32 cellular contexts compared by ENCODE assay signal in the genomic region with DNA sequence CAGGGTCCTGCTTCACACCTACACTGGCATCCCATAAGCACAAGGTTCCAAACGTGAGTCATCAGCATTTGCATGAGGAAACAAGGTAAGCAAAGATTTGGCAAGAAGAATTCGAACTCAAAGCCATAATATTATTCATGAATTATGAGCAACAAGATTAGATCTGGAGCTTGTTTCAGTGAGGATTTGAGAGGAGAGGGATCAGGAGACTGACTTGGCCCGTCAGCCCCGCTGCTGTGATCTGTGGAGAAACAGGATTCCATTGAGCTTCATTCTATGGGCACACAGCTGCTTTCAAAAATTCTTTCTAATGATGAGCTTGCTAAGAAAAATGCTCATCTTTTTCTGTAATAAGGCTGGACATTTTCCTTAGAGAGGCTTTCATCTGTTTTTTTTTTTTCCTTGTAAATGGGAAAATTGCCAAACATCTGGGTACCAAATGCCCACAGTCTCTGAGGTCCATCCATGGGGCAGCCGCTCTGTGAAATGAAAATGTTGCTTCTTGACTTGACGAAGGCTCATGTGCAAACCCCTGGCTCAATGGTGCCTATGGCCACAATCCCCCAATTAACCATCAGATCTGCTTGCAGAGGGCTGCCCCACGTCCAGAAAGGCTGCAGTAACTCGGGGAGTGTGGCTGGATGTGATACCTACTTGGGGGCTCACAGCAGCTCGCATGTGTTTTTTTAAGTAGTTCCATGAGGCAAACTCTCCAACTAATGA.
"Had no signal": no experiment of that assay in that cellular context is flagged by ENCODE, and none has a peak within 500 bp of the region (broad histone marks: within the 10 kb centered on the region; RNA-seq: fewer than 3 reads in every experiment).

No MANE protein-coding gene starts in this region.

- H3K27ac Mint-ChIP-seq: activated CD4-positive, alpha-beta memory T cell treated with anti-CD3 and anti-CD28 coated beads, Interleukin-2, amount 10 ng/mL, durations not matched to agents 7 days and 5 days; activated CD4-positive, alpha-beta T cell treated with anti-CD3 and anti-CD28 coated beads for 36 hours; activated CD4-positive, alpha-beta T cell treated with anti-CD3 and anti-CD28 coated beads, Interleukin-2, amount 10 ng/mL, durations not matched to agents 7 days and 5 days; activated naive CD8-positive, alpha-beta T cell treated with anti-CD3 and anti-CD28 coated beads for 36 hours; activated naive CD8-positive, alpha-beta T cell treated with anti-CD3 and anti-CD28 coated beads, Interleukin-2, amount 50 U/mL, for 24 hours; activated T-cell treated with anti-CD3 and anti-CD28 coated beads, Interleukin-2, amount 50 U/mL, for 24 hours; endodermal cell had no signal

- H3K4me1 ChIP-seq: adrenal gland, body of pancreas, colonic mucosa, esophagus muscularis mucosa, gastroesophageal sphincter, heart right ventricle had no signal

- H3K4me3 Mint-ChIP-seq: activated CD4-positive, alpha-beta memory T cell treated with anti-CD3 and anti-CD28 coated beads, Interleukin-2, amount 10 ng/mL, durations not matched to agents 7 days and 5 days; activated CD4-positive, alpha-beta T cell treated with anti-CD3 and anti-CD28 coated beads for 36 hours; activated CD4-positive, alpha-beta T cell treated with anti-CD3 and anti-CD28 coated beads, Interleukin-2, amount 10 ng/mL, durations not matched to agents 7 days and 5 days; activated naive CD8-positive, alpha-beta T cell treated with anti-CD3 and anti-CD28 coated beads for 36 hours; activated naive CD8-positive, alpha-beta T cell treated with anti-CD3 and anti-CD28 coated beads, Interleukin-2, amount 50 U/mL, for 24 hours; activated T-cell treated with anti-CD3 and anti-CD28 coated beads, Interleukin-2, amount 50 U/mL, for 24 hours; activated T-cell treated with anti-CD3 and anti-CD28 coated beads, Interleukin-2, amount 50 U/mL, for 72 hours; endodermal cell had no signal

- H3K4me1 Mint-ChIP-seq: activated CD4-positive, alpha-beta memory T cell treated with anti-CD3 and anti-CD28 coated beads, Interleukin-2, amount 10 ng/mL, durations not matched to agents 7 days and 5 days; activated CD4-positive, alpha-beta T cell treated with anti-CD3 and anti-CD28 coated beads for 36 hours; activated CD4-positive, alpha-beta T cell treated with anti-CD3 and anti-CD28 coated beads, Interleukin-2, amount 10 ng/mL, durations not matched to agents 7 days and 5 days; activated naive CD8-positive, alpha-beta T cell treated with anti-CD3 and anti-CD28 coated beads for 36 hours; activated naive CD8-positive, alpha-beta T cell treated with anti-CD3 and anti-CD28 coated beads, Interleukin-2, amount 50 U/mL, for 24 hours; endodermal cell had no signal

- H3K4me2 ChIP-seq: hepatocyte had no signal

- H3K9me3 Mint-ChIP-seq: activated CD4-positive, alpha-beta memory T cell treated with anti-CD3 and anti-CD28 coated beads, Interleukin-2, amount 10 ng/mL, durations not matched to agents 7 days and 5 days; activated CD4-positive, alpha-beta T cell treated with anti-CD3 and anti-CD28 coated beads, Interleukin-2, amount 10 ng/mL, durations not matched to agents 7 days and 5 days; activated naive CD8-positive, alpha-beta T cell treated with anti-CD3 and anti-CD28 coated beads for 36 hours; activated naive CD8-positive, alpha-beta T cell treated with anti-CD3 and anti-CD28 coated beads, Interleukin-2, amount 50 U/mL, for 24 hours; activated T-cell treated with anti-CD3 and anti-CD28 coated beads, Interleukin-2, amount 50 U/mL, for 24 hours; activated T-cell treated with anti-CD3 and anti-CD28 coated beads, Interleukin-2, amount 50 U/mL, for 72 hours; endodermal cell had no signal

- H3K27me3 Mint-ChIP-seq: activated CD4-positive, alpha-beta memory T cell treated with anti-CD3 and anti-CD28 coated beads, Interleukin-2, amount 10 ng/mL, durations not matched to agents 7 days and 5 days had no signal

- H3K4me3 ChIP-seq: adrenal gland, body of pancreas, colonic mucosa, esophagus muscularis mucosa, gastroesophageal sphincter, heart right ventricle, hepatocyte had no signal

- ATAC-seq: activated CD4-positive, alpha-beta T cell treated with anti-CD3 and anti-CD28 coated beads for 36 hours; activated naive CD8-positive, alpha-beta T cell treated with anti-CD3 and anti-CD28 coated beads, Interleukin-2, amount 50 U/mL, for 24 hours; activated T-cell treated with anti-CD3 and anti-CD28 coated beads, Interleukin-2, amount 50 U/mL, for 72 hours; body of pancreas; gastroesophageal sphincter; heart right ventricle had no signal

- H3K36me3 ChIP-seq: adrenal gland, colonic mucosa, esophagus muscularis mucosa, gastroesophageal sphincter, heart right ventricle had no signal

- H3K27me3 ChIP-seq: adrenal gland, body of pancreas, colonic mucosa, hepatocyte had no signal

- DNase-seq: activated CD4-positive, alpha-beta memory T cell treated with anti-CD3 and anti-CD28 coated beads, Interleukin-2, amount 10 ng/mL, durations not matched to agents 7 days and 5 days; activated CD4-positive, alpha-beta T cell treated with anti-CD3 and anti-CD28 coated beads for 36 hours; activated CD4-positive, alpha-beta T cell treated with anti-CD3 and anti-CD28 coated beads, Interleukin-2, amount 10 ng/mL, durations not matched to agents 7 days and 5 days; activated CD4-positive, alpha-beta T cell treated with anti-CD3 and anti-CD28 coated beads, Interleukin-2, amount 50 U/mL, for 4 hours; activated CD4-positive, CD25-positive, alpha-beta regulatory T cell; activated CD4-positive, CD25-positive, alpha-beta regulatory T cell treated with anti-CD3 and anti-CD28 coated beads, Interleukin-2, amount 50 U/mL, for 72 hours; activated CD8-positive, alpha-beta memory T cell treated with anti-CD3 and anti-CD28 coated beads, Interleukin-2, amount 50 U/mL, for 48 hours; activated effector memory CD4-positive, alpha-beta T cell treated with Interleukin-2 at 50 U/mL for 16 hours; activated gamma-delta T cell treated with Interleukin-2 at 50 U/mL for 16 hours; activated naive CD4-positive, alpha-beta T cell treated with anti-CD3 and anti-CD28 coated beads, Interleukin-2, amount 50 U/mL, for 16 hours; activated naive CD4-positive, alpha-beta T cell treated with Interleukin-2 at 50 U/mL for 16 hours; activated naive CD8-positive, alpha-beta T cell treated with anti-CD3 and anti-CD28 coated beads for 36 hours; activated naive CD8-positive, alpha-beta T cell treated with anti-CD3 and anti-CD28 coated beads, Interleukin-2, amount 50 U/mL, for 24 hours; activated T-cell treated with anti-CD3 and anti-CD28 coated beads for 4 hours; activated T-cell treated with anti-CD3 and anti-CD28 coated beads, Interleukin-2, amount 50 U/mL, for 24 hours; activated T-cell treated with anti-CD3 and anti-CD28 coated beads, Interleukin-2, amount 50 U/mL, for 72 hours; adrenal gland; amygdala; aorta; body of pancreas; caudate nucleus; cerebellar nuclear complex; colonic mucosa; effector memory CD4-positive, alpha-beta T cell; endodermal cell; erythroblast; foreskin melanocyte; heart right ventricle; T-helper 2 cell had no signal

- H3K9me3 ChIP-seq: adrenal gland, body of pancreas, colonic mucosa, esophagus muscularis mucosa, gastroesophageal sphincter, heart right ventricle had no signal

- H2AFZ ChIP-seq: hepatocyte had no signal

- H3K36me3 Mint-ChIP-seq: activated naive CD8-positive, alpha-beta T cell treated with anti-CD3 and anti-CD28 coated beads for 36 hours had no signal

- H3K27ac ChIP-seq: adrenal gland, body of pancreas, colonic mucosa, esophagus muscularis mucosa, gastroesophageal sphincter, heart right ventricle, hepatocyte had no signal

- H3K79me2 ChIP-seq: hepatocyte had no signal
